ENCODE assay signal across 10 cellular contexts in genomic region chr3:188914556-188914955, GRCh38.
A peak's percentile ranks its signal among the peaks of the same experiment; 100 is the strongest.
DNase-seq lines count a peak whose midpoint lies in the region; ATAC-seq lines count a peak whose summit lies in the region.
"Had no signal": no experiment of that assay in that cellular context is flagged by ENCODE, and none has a peak within 500 bp of the region (broad histone marks: within the 10 kb centered on the region; RNA-seq: fewer than 3 reads in every experiment).

No MANE protein-coding gene starts in this region.

- no peaks in the 10 kb centered on the region for H3K36me3 Mint-ChIP-seq in central memory CD8-positive, alpha-beta T cell (ENCODE audit: insufficient read depth)
- H3K36me3 Mint-ChIP-seq in stimulated activated naive CD8-positive, alpha-beta T cell treated with anti-CD3 and anti-CD28 coated beads, Interleukin-15, Interleukin-2, amounts not matched to agents 100 ng/mL and 50 ng/mL, for 24 hours (ENCODE audit: low read depth): no peaks in the 10 kb centered on the region

- ATAC-seq in central memory CD8-positive, alpha-beta T cell (replicated peaks; ENCODE audit: extremely low read depth, poor library complexity, severe bottlenecking): no peak
- ATAC-seq in GM21528 (IDR thresholded peaks at IDR 0.05; ENCODE audit: low FRiP score, unreplicated experiment): no peak

- H3K4me3 Mint-ChIP-seq in central memory CD8-positive, alpha-beta T cell: no peak overlapping the region
- H3K4me3 Mint-ChIP-seq in stimulated activated naive CD8-positive, alpha-beta T cell treated with anti-CD3 and anti-CD28 coated beads, Interleukin-15, Interleukin-2, amounts not matched to agents 100 ng/mL and 50 ng/mL, for 24 hours: peak overlapping the region; percentile 43

- H3K27me3 Mint-ChIP-seq in central memory CD8-positive, alpha-beta T cell: no peaks in the 10 kb centered on the region
- no peaks in the 10 kb centered on the region for H3K27me3 Mint-ChIP-seq in stimulated activated naive CD8-positive, alpha-beta T cell treated with anti-CD3 and anti-CD28 coated beads, Interleukin-15, Interleukin-2, amounts not matched to agents 100 ng/mL and 50 ng/mL, for 24 hours

- DNase-seq in activated CD8-positive, alpha-beta memory T cell treated with anti-CD3 and anti-CD28 coated beads for 24 hours: peak; percentile 56
- DNase-seq in activated CD8-positive, alpha-beta memory T cell treated with anti-CD3 and anti-CD28 coated beads, Interleukin-2, amount 50 U/mL, for 48 hours: no peak
- DNase-seq in LHCN-M2 (ENCODE audit: low read depth) (peak; percentile 43), Ammon's horn (ENCODE audit: low spot score) (no peak), islet precursor cell (no peak)
- DNase-seq in central memory CD8-positive, alpha-beta T cell (ENCODE audit: low spot score in 2 of 2): no peak
- DNase-seq: anterior cingulate cortex, Right ventricle myocardium superior had no signal

- H3K9me3 Mint-ChIP-seq in central memory CD8-positive, alpha-beta T cell: no peaks in the 10 kb centered on the region
- no peaks in the 10 kb centered on the region for H3K9me3 Mint-ChIP-seq in stimulated activated naive CD8-positive, alpha-beta T cell treated with anti-CD3 and anti-CD28 coated beads, Interleukin-15, Interleukin-2, amounts not matched to agents 100 ng/mL and 50 ng/mL, for 24 hours

- H3K27ac Mint-ChIP-seq in central memory CD8-positive, alpha-beta T cell (ENCODE audit: low read depth): peak overlapping the region; percentile 27
- H3K27ac Mint-ChIP-seq in stimulated activated naive CD8-positive, alpha-beta T cell treated with anti-CD3 and anti-CD28 coated beads, Interleukin-15, Interleukin-2, amounts not matched to agents 100 ng/mL and 50 ng/mL, for 24 hours: peak overlapping the region; percentile 98

- peaks cover 40% of the 10 kb centered on the region for H3K4me1 Mint-ChIP-seq in central memory CD8-positive, alpha-beta T cell
- H3K4me1 Mint-ChIP-seq in stimulated activated naive CD8-positive, alpha-beta T cell treated with anti-CD3 and anti-CD28 coated beads, Interleukin-15, Interleukin-2, amounts not matched to agents 100 ng/mL and 50 ng/mL, for 24 hours (ENCODE audit: low read depth): peaks cover 50% of the 10 kb centered on the region

Comparison
In these comparisons a context has a peak if more than half of its experiments do, and no peak if none do; other contexts are left out.
1. DNase-seq: peak in activated CD8-positive, alpha-beta memory T cell treated with anti-CD3 and anti-CD28 coated beads for 24 hours (single experiment) and LHCN-M2 (single experiment); none in activated CD8-positive, alpha-beta memory T cell treated with anti-CD3 and anti-CD28 coated beads, Interleukin-2, amount 50 U/mL, for 48 hours (single experiment), central memory CD8-positive, alpha-beta T cell (0 of 2), Ammon's horn (single experiment) and islet precursor cell (single experiment).